Comparison of ENCODE assay signal across 8 cellular contexts in the genomic region with DNA sequence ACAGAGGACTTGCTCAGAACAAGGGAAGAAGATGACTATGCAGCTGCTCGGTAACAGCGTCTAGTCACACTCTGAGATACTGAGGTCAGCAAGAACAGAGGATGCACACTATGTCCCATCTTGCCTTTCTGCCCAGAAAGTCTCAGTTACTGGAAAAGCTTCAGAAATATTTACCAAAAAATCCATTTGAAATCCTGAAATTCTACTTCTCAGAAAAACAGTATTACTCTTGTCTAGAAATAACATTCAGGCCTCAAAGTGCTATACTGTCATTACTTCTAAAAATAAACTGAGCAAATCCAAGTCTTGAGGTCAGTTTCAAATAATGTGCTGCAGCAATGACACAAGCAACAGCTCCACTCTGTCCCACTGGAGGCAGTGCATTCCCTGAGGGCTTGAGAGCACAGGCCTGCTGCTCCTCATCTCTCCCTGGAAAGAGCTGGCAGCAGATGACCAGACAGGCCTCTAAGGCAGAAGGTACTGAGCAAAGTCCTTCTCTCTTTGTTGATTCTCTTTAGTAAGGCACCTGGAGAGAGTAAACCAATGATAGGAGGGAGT.
DNase-seq lines count a peak whose midpoint lies in the region; ATAC-seq and TF ChIP-seq lines count a peak whose summit lies in the region.

No MANE protein-coding gene starts in this region.

- POLR2A ChIA-PET in activated CD8-positive, alpha-beta T cell treated with anti-CD3 and anti-CD28 coated beads for 36 hours (lab: Charles Lee): interaction anchor here (1.0 to 2.7 kb wide), 3 partner anchors 8 to 76 kb away, joined by 4 to 12 read pairs (median 4); no protein-coding TSS in a partner anchor

- CTCF ChIA-PET in activated CD8-positive, alpha-beta T cell treated with anti-CD3 and anti-CD28 coated beads for 36 hours (lab: Charles Lee): interaction anchor here (0.6 to 1.8 kb wide), 5 partner anchors 11 to 143 kb away, joined by 3 to 6 read pairs (median 3); no protein-coding TSS in a partner anchor

- no peak overlapping the region for H3K14ac ChIP-seq in H9 (ENCODE audit: insufficient read depth, low read length)

- H3K4me1 Mint-ChIP-seq in H9: no peaks in the 10 kb centered on the region
- peaks cover 66% of the 10 kb centered on the region for H3K4me1 Mint-ChIP-seq in activated CD8-positive, alpha-beta T cell treated with anti-CD3 and anti-CD28 coated beads for 36 hours (ENCODE audit: low read depth)

- no peak overlapping the region for H3K9ac ChIP-seq in H9 (ENCODE audit: extremely low read depth, insufficient read length, low read length)

- no peak overlapping the region for H4K5ac ChIP-seq in H9 (ENCODE audit: insufficient read length, low read depth, low read length)

- no peak overlapping the region for H2AFZ ChIP-seq in H9 (ENCODE audit: low read length)

- intact Hi-C loops in activated CD8-positive, alpha-beta T cell treated with anti-CD3 and anti-CD28 coated beads for 36 hours (cut with micrococcal nuclease): loop anchor here (5.0 kb wide), 2 partner anchors 117 to 137 kb away; no protein-coding TSS in a partner anchor

- H2BK15ac ChIP-seq in H9 (ENCODE audit: low read depth, low read length): no peak overlapping the region

- H4K8ac ChIP-seq in H9 (replicated peaks; ENCODE audit: insufficient read length, low read depth, low read length): no peak overlapping the region

- no peaks in the 10 kb centered on the region for H3K79me1 ChIP-seq in H9 (ENCODE audit: insufficient read depth, low read depth, low read length, poor library complexity, severe bottlenecking)

- H3K4ac ChIP-seq in H9 (ENCODE audit: low read depth, low read length): no peak overlapping the region

- no peaks in the 10 kb centered on the region for H3K79me2 ChIP-seq in H9 (ENCODE audit: insufficient read depth, low read length)

- ATAC-seq in activated CD8-positive, alpha-beta T cell treated with anti-CD3 and anti-CD28 coated beads for 36 hours: peak; percentile 71

- no peak overlapping the region for H3K23ac ChIP-seq in H9 (ENCODE audit: insufficient read length, low read depth, low read length)

- no peak overlapping the region for H2BK20ac ChIP-seq in H9 (ENCODE audit: low read depth, low read length, poor library complexity, severe bottlenecking)

- no peak overlapping the region; a peak in 1 of 5 replicates for H3K4me3 Mint-ChIP-seq in H9
- no peak overlapping the region for H3K4me3 Mint-ChIP-seq in activated CD8-positive, alpha-beta T cell treated with anti-CD3 and anti-CD28 coated beads for 36 hours

- H3K36me3 Mint-ChIP-seq in H9 (ENCODE audit: insufficient read depth in 1 of 3, low read depth in 3 of 3): peaks cover 0 to 1% (median 0%) of the 10 kb centered on the region in 3 experiments; a peak in 3 of 7 replicates
- peaks cover 72% of the 10 kb centered on the region for H3K36me3 Mint-ChIP-seq in activated CD8-positive, alpha-beta T cell treated with anti-CD3 and anti-CD28 coated beads for 36 hours (ENCODE audit: low read depth)

- no peak overlapping the region for H4K91ac ChIP-seq in H9 (ENCODE audit: insufficient read length, low read depth, low read length)

- no peak overlapping the region for H3K4me2 ChIP-seq in H9 (ENCODE audit: insufficient read depth, insufficient read length, low read length)

- H3K56ac ChIP-seq in H9 (ENCODE audit: insufficient read length, low read depth, low read length): no peak overlapping the region

- no peak overlapping the region for H3K27ac ChIP-seq in H9 (ENCODE audit: insufficient read length, low read depth, low read length)

- no peak overlapping the region for H2BK12ac ChIP-seq in H9 (ENCODE audit: insufficient read length, low read depth, low read length)

- no peak overlapping the region for H2BK120ac ChIP-seq in H9 (ENCODE audit: low read depth, low read length, poor library complexity, severe bottlenecking)

- no peaks in the 10 kb centered on the region for H3K27me3 ChIP-seq in H9 (ENCODE audit: insufficient read depth, low read length)

- no peaks in the 10 kb centered on the region for H3K4me1 ChIP-seq in H9 (ENCODE audit: insufficient read depth, low read length)

- H3K9me3 ChIP-seq in H9 (ENCODE audit: control insufficient read depth, low read depth, low read length): no peaks in the 10 kb centered on the region

- H3K23me2 ChIP-seq in H9 (ENCODE audit: insufficient read length, low read depth, low read length, poor library complexity, severe bottlenecking): no peaks in the 10 kb centered on the region

- H3K18ac ChIP-seq in H9 (ENCODE audit: insufficient read length, low read depth, low read length): no peak overlapping the region

- no peak overlapping the region for H3T11ph ChIP-seq in H9 (ENCODE audit: low read length)

- peaks cover 0 to 2% of the 10 kb centered on the region in 2 experiments; a peak in 1 of 5 replicates for H3K9me3 Mint-ChIP-seq in H9
- H3K9me3 Mint-ChIP-seq in activated CD8-positive, alpha-beta T cell treated with anti-CD3 and anti-CD28 coated beads for 36 hours: peaks cover 14% of the 10 kb centered on the region

- H2BK5ac ChIP-seq in H9 (ENCODE audit: insufficient read length, low read length): no peak overlapping the region

- no peak overlapping the region for H2AK5ac ChIP-seq in H9 (ENCODE audit: insufficient read length, low read length)

- no CpG with 5 or more reads among the region's 2 CpGs for WGBS in H9 (ENCODE audit: extremely low coverage, insufficient read length, low lambda C conversion rate)

- TF ChIP-seq CTCF in AG09319 (IDR thresholded peaks at IDR 0.05; ENCODE audit: low read depth, low read length): peak; percentile 29
- TF ChIP-seq CTCF in H9 (conservative IDR thresholded peaks at IDR 0.05): peak; percentile 32; the same call in 2 of the 3 replicates
- no peak for TF ChIP-seq CTCF in activated CD8-positive, alpha-beta T cell treated with anti-CD3 and anti-CD28 coated beads for 36 hours (IDR thresholded peaks at IDR 0.05)

- DNase-seq in AG09319 (ENCODE audit: extremely low read depth, low read depth) (no peak), H9 (peak; percentile 30), glomerular visceral epithelial cell (ENCODE audit: extremely low spot score) (peak; percentile 42), putamen (ENCODE audit: low spot score) (peak; percentile 52), AML-193 (lab: John Stamatoyannopoulos, UW) (no peak), NCI-H2196 (lab: John Stamatoyannopoulos, UW; ENCODE audit: unreplicated experiment) (no peak)
- peak; percentile 57 for DNase-seq in activated CD8-positive, alpha-beta T cell treated with anti-CD3 and anti-CD28 coated beads for 36 hours
- DNase-seq in activated effector memory CD4-positive, alpha-beta T cell treated with anti-CD3 and anti-CD28 coated beads, Interleukin-2, amount 50 U/mL, for 16 hours: no peak

- no peaks in the 10 kb centered on the region for H4K20me1 ChIP-seq in H9 (ENCODE audit: control insufficient read depth, insufficient read depth, insufficient read length)

- H3K27ac Mint-ChIP-seq in H9: no peak overlapping the region
- peak overlapping the region; percentile 94 for H3K27ac Mint-ChIP-seq in activated CD8-positive, alpha-beta T cell treated with anti-CD3 and anti-CD28 coated beads for 36 hours

- H3K27me3 Mint-ChIP-seq in H9 (ENCODE audit: low read depth): no peaks in the 10 kb centered on the region
- no peaks in the 10 kb centered on the region for H3K27me3 Mint-ChIP-seq in activated CD8-positive, alpha-beta T cell treated with anti-CD3 and anti-CD28 coated beads for 36 hours

Comparison
In these comparisons a context has a peak if more than half of its experiments do, and no peak if none do; other contexts are left out.
1. DNase-seq: peak in H9 (single experiment), activated CD8-positive, alpha-beta T cell treated with anti-CD3 and anti-CD28 coated beads for 36 hours (single experiment), glomerular visceral epithelial cell (single experiment) and putamen (single experiment); none in AG09319 (single experiment), AML-193 (0 of 2), NCI-H2196 (single experiment) and activated effector memory CD4-positive, alpha-beta T cell treated with anti-CD3 and anti-CD28 coated beads, Interleukin-2, amount 50 U/mL, for 16 hours (single experiment).